ENCODE assay signal across 1 cellular context in the genomic region with DNA sequence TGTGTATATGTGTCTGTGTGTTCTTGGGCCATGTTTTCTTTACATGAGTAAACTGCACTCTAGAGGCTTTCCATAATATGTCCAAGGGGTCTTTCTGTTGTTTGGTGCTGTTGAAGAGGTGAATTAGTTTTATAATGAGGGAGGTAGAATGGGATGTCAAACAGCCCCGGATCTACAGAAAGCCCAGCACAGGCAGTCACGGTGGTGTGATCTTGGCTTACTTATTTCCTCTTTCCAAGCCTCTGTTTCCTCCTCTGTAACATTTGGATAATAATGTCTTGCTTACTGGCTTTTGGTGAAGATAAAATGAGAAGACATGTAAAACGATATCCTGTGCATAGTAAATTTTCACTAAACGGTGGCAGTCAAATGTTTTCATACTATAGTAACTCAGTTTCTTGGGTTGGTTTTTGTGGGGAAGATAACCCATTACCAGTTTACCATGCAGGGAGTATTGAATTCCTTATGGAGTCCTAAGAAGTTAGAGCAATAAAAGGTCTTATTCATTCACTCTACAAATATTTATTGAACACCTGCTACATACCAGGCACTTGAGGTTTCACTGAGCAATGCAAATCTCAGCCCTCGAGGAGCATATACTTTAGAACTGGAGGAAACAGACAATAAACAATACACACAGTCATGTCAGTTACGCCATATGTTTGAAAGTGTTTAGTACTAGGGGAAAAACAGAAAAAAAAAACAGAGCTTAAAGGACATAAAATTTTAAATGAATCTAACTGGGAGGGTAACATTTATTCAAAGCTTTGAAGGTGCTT.
TF ChIP-seq lines count a peak whose summit lies in the region.

No MANE protein-coding gene starts in this region.

TF ChIP-seq in IMR-90, 13 proteins besides CTCF, POLR2A, EP300 and RAD21 (continued from another document):
- no peak for TF ChIP-seq MAZ (IDR thresholded peaks at IDR 0.05; ENCODE audit: borderline replicate concordance, low read depth, low read length)
- no peak for TF ChIP-seq SMC3 (IDR thresholded peaks at IDR 0.05; ENCODE audit: low read depth, low read length)
- TF ChIP-seq RFX5 (IDR thresholded peaks at IDR 0.05; ENCODE audit: low read depth, low read length): no peak
- TF ChIP-seq ELK1 (IDR thresholded peaks at IDR 0.05; ENCODE audit: borderline replicate concordance, low read depth, low read length): no peak
- TF ChIP-seq CHD1 (IDR thresholded peaks at IDR 0.05; ENCODE audit: low read depth, low read length): no peak
- no peak for TF ChIP-seq BHLHE40 (IDR thresholded peaks at IDR 0.05; ENCODE audit: low read depth, low read length)
- TF ChIP-seq CEBPB (IDR thresholded peaks at IDR 0.05; ENCODE audit: low read depth, low read length): no peak; the same call in 1 of the 2 replicates
- no peak for TF ChIP-seq FOS (IDR thresholded peaks at IDR 0.05; ENCODE audit: low read depth, low read length)
- no peak for TF ChIP-seq RCOR1 (IDR thresholded peaks at IDR 0.05; ENCODE audit: insufficient replicate concordance, low read length)
